In genomic region chr3:171118993-171119392, GRCh38 we compare ENCODE assay signal across 6 cellular contexts.
A peak's percentile ranks its signal among the peaks of the same experiment; 100 is the strongest.
DNase-seq lines count a peak whose midpoint lies in the region; ATAC-seq, FAIRE-seq and TF ChIP-seq lines count a peak whose summit lies in the region.
"Not testable (repeated sequence)": the region's sequence is repeated elsewhere in the genome, so short reads cannot be mapped to it uniquely, and the experiment has no call there.

No MANE protein-coding gene starts in this region.

- DNase-seq in EH (ENCODE audit: low read depth) (peak; percentile 13), KBM-7 (peak; percentile 10), M059J (ENCODE audit: low read depth) (peak; percentile 59), RPMI7951 (ENCODE audit: low read depth) (peak; percentile 16), mammary epithelial cell (peak; percentile 42)
- DNase-seq in K562 (ENCODE audit: extremely low read depth in 1 of 4, low spot score in 3 of 4) = not testable (repeated sequence)

- not testable (repeated sequence) for TF ChIP-seq CTCF in K562 (IDR thresholded peaks at IDR 0.05 in 2 of 3, conservative IDR thresholded peaks at IDR 0.05 in 1 of 3; ENCODE audit: insufficient read depth in 2 of 3, low read depth in 1 of 3, low read length in 3 of 3); mammary epithelial cell (conservative IDR thresholded peaks at IDR 0.05 in 1 of 2, IDR thresholded peaks at IDR 0.05 in 1 of 2; ENCODE audit: extremely low read depth in 1 of 2, insufficient read depth in 1 of 2, low read depth in 1 of 2, low read length in 2 of 2)

- H4K20me1 ChIP-seq in K562 (replicated peaks; ENCODE audit: control insufficient read depth, insufficient read depth, low read length); mammary epithelial cell (ENCODE audit: insufficient read depth, low read length): not testable (repeated sequence)

- not testable (repeated sequence) for H3K27ac ChIP-seq in K562 (ENCODE audit: extremely low read depth, low read depth, low read length); mammary epithelial cell (ENCODE audit: insufficient read depth, low read depth, low read length)

- not testable (repeated sequence) for TF ChIP-seq RAD21 in K562 (CRISPR knock-in tag; conservative IDR thresholded peaks at IDR 0.05 in 1 of 2, IDR thresholded peaks at IDR 0.05 in 1 of 2)

- CTCF ChIA-PET in K562 (lab: Yijun Ruan, JAX; ENCODE audit: low intra/inter-chr PET ratio); mammary epithelial cell (lab: Charles Lee; ENCODE audit: low non-redundant PET): not testable (repeated sequence)

- dilution Hi-C loops in mammary epithelial cell (cut with HindIII; ENCODE audit: low sequenced_read_pairs) = not testable (repeated sequence)

- POLR2A ChIA-PET in K562 (lab: Yijun Ruan, JAX) = not testable (repeated sequence)

- H3K4me1 ChIP-seq in K562 (replicated peaks in 1 of 2; ENCODE audit: control insufficient read depth in 2 of 2, insufficient read depth in 2 of 2, low read length in 2 of 2); mammary epithelial cell (ENCODE audit: insufficient read depth, low read length): not testable (repeated sequence)

- H3K27me3 ChIP-seq in K562 (ENCODE audit: control insufficient read depth in 2 of 2, insufficient read depth in 2 of 2, low read length in 2 of 2); mammary epithelial cell (ENCODE audit: insufficient read depth, low read length): not testable (repeated sequence)

- not testable (repeated sequence) for BruUV-seq in K562 (replicated peaks; lab: Mats Ljungman, UMichigan); mammary epithelial cell (replicated peaks; lab: Mats Ljungman, UMichigan)

- not testable (repeated sequence) for H2AFZ ChIP-seq in K562 (ENCODE audit: low read depth, low read length); mammary epithelial cell (ENCODE audit: low read depth, low read length)

- not testable (repeated sequence) for TF ChIP-seq POLR2A in K562 (conservative IDR thresholded peaks at IDR 0.05)

- not testable (repeated sequence) for ATAC-seq in K562

- TF ChIP-seq EP300 in K562 (IDR thresholded peaks at IDR 0.05; ENCODE audit: low read length) = not testable (repeated sequence)

- not testable (repeated sequence) for H3K9ac ChIP-seq in K562 (ENCODE audit: insufficient read depth in 1 of 2, low read depth in 2 of 2, low read length in 2 of 2); mammary epithelial cell (ENCODE audit: insufficient read depth, low read length)

- H3K79me2 ChIP-seq in K562 (ENCODE audit: control insufficient read depth, insufficient read depth, low read length); mammary epithelial cell (ENCODE audit: insufficient read depth, low read length): not testable (repeated sequence)

- not testable (repeated sequence) for H3K9me1 ChIP-seq in K562 (ENCODE audit: control insufficient read depth, insufficient read depth, low read length)

- intact Hi-C loops in K562 (cut with micrococcal nuclease); mammary epithelial cell (cut with micrococcal nuclease): not testable (repeated sequence)

- H3K36me3 ChIP-seq in K562 (ENCODE audit: control insufficient read depth, insufficient read depth, low read length) = peaks cover 42% of the 10 kb centered on the region
- H3K36me3 ChIP-seq in mammary epithelial cell (ENCODE audit: insufficient read depth, low read length) = not testable (repeated sequence)

- H3K4me3 ChIP-seq in K562; mammary epithelial cell (replicated peaks in 1 of 3; ENCODE audit: insufficient read depth in 1 of 3, low read depth in 2 of 3, low read length in 3 of 3): not testable (repeated sequence)

- in situ Hi-C loops in KBM-7 (cut with MboI; ENCODE audit: low pct_unique_long_range_greater_than_20kb, low sequenced_read_pairs); K562 (cut with MboI); mammary epithelial cell (cut with MboI; ENCODE audit: low sequenced_read_pairs in 2 of 2): not testable (repeated sequence)

- FAIRE-seq in K562 (lab: Jason Lieb, UNC) = not testable (repeated sequence)

- WGBS in K562 (ENCODE audit: insufficient coverage, low coverage, missing lambda C conversion rate) = 36% methylated on average over 2 of the region's 3 CpGs
- 32% methylated on average over 3 of the region's 3 CpGs for WGBS in mammary epithelial cell (ENCODE audit: low coverage, missing lambda C conversion rate)

- H3K9me3 ChIP-seq in K562 (replicated peaks; ENCODE audit: control insufficient read depth, insufficient read depth, low read depth, low read length); mammary epithelial cell (replicated peaks; ENCODE audit: insufficient read depth, low read length): not testable (repeated sequence)

- H3K4me2 ChIP-seq in K562 (ENCODE audit: insufficient read depth, low read length); mammary epithelial cell (ENCODE audit: insufficient read depth, low read depth, low read length): not testable (repeated sequence)

TF ChIP-seq in K562, 482 proteins besides CTCF, POLR2A, EP300 and RAD21:
- TF ChIP-seq, protein P1, sequence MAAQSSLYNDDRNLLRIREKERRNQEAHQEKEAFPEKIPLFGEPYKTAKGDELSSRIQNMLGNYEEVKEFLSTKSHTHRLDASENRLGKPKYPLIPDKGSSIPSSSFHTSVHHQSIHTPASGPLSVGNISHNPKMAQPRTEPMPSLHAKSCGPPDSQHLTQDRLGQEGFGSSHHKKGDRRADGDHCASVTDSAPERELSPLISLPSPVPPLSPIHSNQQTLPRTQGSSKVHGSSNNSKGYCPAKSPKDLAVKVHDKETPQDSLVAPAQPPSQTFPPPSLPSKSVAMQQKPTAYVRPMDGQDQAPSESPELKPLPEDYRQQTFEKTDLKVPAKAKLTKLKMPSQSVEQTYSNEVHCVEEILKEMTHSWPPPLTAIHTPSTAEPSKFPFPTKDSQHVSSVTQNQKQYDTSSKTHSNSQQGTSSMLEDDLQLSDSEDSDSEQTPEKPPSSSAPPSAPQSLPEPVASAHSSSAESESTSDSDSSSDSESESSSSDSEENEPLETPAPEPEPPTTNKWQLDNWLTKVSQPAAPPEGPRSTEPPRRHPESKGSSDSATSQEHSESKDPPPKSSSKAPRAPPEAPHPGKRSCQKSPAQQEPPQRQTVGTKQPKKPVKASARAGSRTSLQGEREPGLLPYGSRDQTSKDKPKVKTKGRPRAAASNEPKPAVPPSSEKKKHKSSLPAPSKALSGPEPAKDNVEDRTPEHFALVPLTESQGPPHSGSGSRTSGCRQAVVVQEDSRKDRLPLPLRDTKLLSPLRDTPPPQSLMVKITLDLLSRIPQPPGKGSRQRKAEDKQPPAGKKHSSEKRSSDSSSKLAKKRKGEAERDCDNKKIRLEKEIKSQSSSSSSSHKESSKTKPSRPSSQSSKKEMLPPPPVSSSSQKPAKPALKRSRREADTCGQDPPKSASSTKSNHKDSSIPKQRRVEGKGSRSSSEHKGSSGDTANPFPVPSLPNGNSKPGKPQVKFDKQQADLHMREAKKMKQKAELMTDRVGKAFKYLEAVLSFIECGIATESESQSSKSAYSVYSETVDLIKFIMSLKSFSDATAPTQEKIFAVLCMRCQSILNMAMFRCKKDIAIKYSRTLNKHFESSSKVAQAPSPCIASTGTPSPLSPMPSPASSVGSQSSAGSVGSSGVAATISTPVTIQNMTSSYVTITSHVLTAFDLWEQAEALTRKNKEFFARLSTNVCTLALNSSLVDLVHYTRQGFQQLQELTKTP (IDR thresholded peaks at IDR 0.05; ENCODE audit: low read depth in 1 of 2, partially characterized antibody in 2 of 2) = peak in 1 of 2 experiments; percentile 57
- peak; percentile 31; the same call in 1 of the 2 replicates for TF ChIP-seq C11orf30 (IDR thresholded peaks at IDR 0.05; ENCODE audit: low read depth)
- peak; percentile 64 for TF ChIP-seq ZNF316 (IDR thresholded peaks at IDR 0.05)
- peak; percentile 38; the same call in 1 of the 2 replicates for TF ChIP-seq MAFG (tag; conservative IDR thresholded peaks at IDR 0.05)
- TF ChIP-seq NFE2 (IDR thresholded peaks at IDR 0.05; ENCODE audit: low read depth) = 0 out of 2 replicates have a peak, but pooled peaks have one; percentile 4
